ENCODE assay signal across 37 cellular contexts in the genomic region with DNA sequence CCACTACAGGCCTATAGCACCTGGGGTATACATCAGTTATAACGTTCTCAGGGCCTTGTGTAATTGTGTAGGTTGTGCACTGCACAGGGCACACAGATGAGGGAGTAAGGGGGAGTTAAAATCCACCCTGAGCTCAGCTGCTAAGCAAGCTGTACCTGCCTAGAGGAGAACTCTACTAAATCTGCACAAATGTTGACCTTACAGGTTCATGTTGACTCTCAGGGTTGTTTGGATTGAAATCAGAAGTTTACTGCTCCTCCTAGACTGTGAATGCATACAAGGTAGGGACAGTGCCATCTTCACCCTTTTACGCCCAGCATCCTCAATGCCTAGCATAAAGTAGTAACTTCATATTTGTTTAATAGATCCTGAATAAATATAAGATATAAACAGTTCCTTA.
"Had no signal": no experiment of that assay in that cellular context is flagged by ENCODE, and none has a peak within 500 bp of the region (broad histone marks: within the 10 kb centered on the region; RNA-seq: fewer than 3 reads in every experiment).

No MANE protein-coding gene starts in this region.

- H3K36me3 ChIP-seq: cardiac muscle cell, Peyer's patch, SJSA1 had no signal

- H3K27me3 Mint-ChIP-seq: activated CD4-positive, alpha-beta T cell treated with anti-CD3 and anti-CD28 coated beads for 36 hours; activated CD4-positive, alpha-beta T cell treated with anti-CD3 and anti-CD28 coated beads, Interleukin-2, amount 10 ng/mL, durations not matched to agents 7 days and 5 days; activated naive CD4-positive, alpha-beta T cell treated with anti-CD3 and anti-CD28 coated beads, Interleukin-2, amount 50 U/mL, for 24 hours; activated naive CD8-positive, alpha-beta T cell treated with anti-CD3 and anti-CD28 coated beads, Interleukin-2, amount 10 ng/mL, durations not matched to agents 7 days and 5 days had no signal

- H3K4me3 ChIP-seq: ascending aorta, cardiac muscle cell, Peyer's patch, SJSA1 had no signal

- H3K4me1 ChIP-seq: ascending aorta, Peyer's patch, SJSA1 had no signal

- DNase-seq: activated CD4-positive, alpha-beta T cell treated with anti-CD3 and anti-CD28 coated beads for 36 hours; activated CD4-positive, alpha-beta T cell treated with anti-CD3 and anti-CD28 coated beads, Interleukin-2, amount 10 ng/mL, durations not matched to agents 7 days and 5 days; activated CD4-positive, alpha-beta T cell treated with anti-CD3 and anti-CD28 coated beads, Interleukin-2, amount 50 U/mL, for 48 hours; activated CD8-positive, alpha-beta T cell treated with anti-CD3 and anti-CD28 coated beads, Interleukin-2, amount 10 ng/mL, durations not matched to agents 7 days and 5 days; activated gamma-delta T cell; activated naive CD4-positive, alpha-beta T cell treated with Interleukin-2 at 50 U/mL for 16 hours; activated naive CD8-positive, alpha-beta T cell treated with anti-CD3 and anti-CD28 coated beads, Interleukin-2, amount 10 ng/mL, durations not matched to agents 7 days and 5 days; activated T-cell treated with anti-CD3 and anti-CD28 coated beads, Interleukin-2, amount 50 U/mL, for 24 hours; amygdala; Kasumi-1; KG1; MM.1S; MV-4-11; NCI-H1092; NCI-H1436 treated with DMSO at 0.1 percent for 48 hours; NCI-H187; NCI-H2029 treated with DMSO at 0.1 percent for 48 hours; NCI-H2107; NCI-H2171; NCI-H510A; NCI-H526; NCI-H774; PC-3; Peyer's patch; RPMI8226; SHP77 treated with DMSO at 0.1 percent for 48 hours; SK-N-SH had no signal

- H3K4me1 Mint-ChIP-seq: activated CD4-positive, alpha-beta T cell treated with anti-CD3 and anti-CD28 coated beads for 36 hours; activated CD4-positive, alpha-beta T cell treated with anti-CD3 and anti-CD28 coated beads, Interleukin-2, amount 10 ng/mL, durations not matched to agents 7 days and 5 days; activated naive CD4-positive, alpha-beta T cell treated with anti-CD3 and anti-CD28 coated beads, Interleukin-2, amount 50 U/mL, for 24 hours; activated naive CD8-positive, alpha-beta T cell treated with anti-CD3 and anti-CD28 coated beads, Interleukin-2, amount 10 ng/mL, durations not matched to agents 7 days and 5 days; central memory CD8-positive, alpha-beta T cell; WTC11 had no signal

- H3K27ac ChIP-seq: ascending aorta, Peyer's patch, SJSA1 had no signal

- H3K9me3 Mint-ChIP-seq: activated CD4-positive, alpha-beta T cell treated with anti-CD3 and anti-CD28 coated beads, Interleukin-2, amount 10 ng/mL, durations not matched to agents 7 days and 5 days; activated naive CD4-positive, alpha-beta T cell treated with anti-CD3 and anti-CD28 coated beads, Interleukin-2, amount 50 U/mL, for 24 hours; activated naive CD8-positive, alpha-beta T cell treated with anti-CD3 and anti-CD28 coated beads, Interleukin-2, amount 10 ng/mL, durations not matched to agents 7 days and 5 days; activated T-cell treated with anti-CD3 and anti-CD28 coated beads, Interleukin-2, amount 50 U/mL, for 24 hours; activated T-helper 2 cell treated with anti-CD3 and anti-CD28 coated beads, Interferon-gamma antibody, Interleukin-2, Interleukin-4, amounts not matched to agents 10 μg/mL and 5 μg/mL and 100 μg/mL, durations not matched to agents 14 hours and 24 hours and 36 hours; central memory CD8-positive, alpha-beta T cell; T-helper 1 cell treated with Interleukin-12 subunit alpha and Interleukin-12 subunit beta and Interleukin-4 antibody, amounts not matched to agents 30 μg/mL and 1 μg/mL, for 36 hours; T-helper 2 cell treated with Interferon-gamma antibody and Interleukin-4, amounts not matched to agents 5 μg/mL and 100 μg/mL, for 36 hours had no signal

- H3K4me3 Mint-ChIP-seq: activated CD4-positive, alpha-beta T cell treated with anti-CD3 and anti-CD28 coated beads for 36 hours; activated CD4-positive, alpha-beta T cell treated with anti-CD3 and anti-CD28 coated beads, Interleukin-2, amount 10 ng/mL, durations not matched to agents 7 days and 5 days; activated CD8-positive, alpha-beta T cell treated with anti-CD3 and anti-CD28 coated beads, Interleukin-2, amount 10 ng/mL, durations not matched to agents 7 days and 5 days; activated naive CD4-positive, alpha-beta T cell treated with anti-CD3 and anti-CD28 coated beads, Interleukin-2, amount 50 U/mL, for 24 hours; activated naive CD8-positive, alpha-beta T cell treated with anti-CD3 and anti-CD28 coated beads, Interleukin-2, amount 10 ng/mL, durations not matched to agents 7 days and 5 days; activated T-cell treated with anti-CD3 and anti-CD28 coated beads, Interleukin-2, amount 50 U/mL, for 24 hours; central memory CD8-positive, alpha-beta T cell; T-helper 1 cell treated with Interleukin-12 subunit alpha and Interleukin-12 subunit beta and Interleukin-4 antibody, amounts not matched to agents 30 μg/mL and 1 μg/mL, for 36 hours; T-helper 2 cell treated with Interferon-gamma antibody and Interleukin-4, amounts not matched to agents 5 μg/mL and 100 μg/mL, for 36 hours; WTC11 had no signal

- H3K27me3 ChIP-seq: ascending aorta, cardiac muscle cell, Peyer's patch, SJSA1 had no signal

- ATAC-seq: activated CD4-positive, alpha-beta T cell treated with anti-CD3 and anti-CD28 coated beads for 36 hours; activated CD4-positive, CD25-positive, alpha-beta regulatory T cell treated with anti-CD3 and anti-CD28 coated beads, Interleukin-2, amount 50 U/mL, for 24 hours; activated CD8-positive, alpha-beta T cell treated with anti-CD3 and anti-CD28 coated beads, Interleukin-2, amount 10 ng/mL, durations not matched to agents 7 days and 5 days; PC-3; WTC11 had no signal

- H3K9me3 ChIP-seq: Peyer's patch, SJSA1, SK-N-SH had no signal

- H3K27ac Mint-ChIP-seq: activated CD4-positive, alpha-beta T cell treated with anti-CD3 and anti-CD28 coated beads for 36 hours; activated CD4-positive, alpha-beta T cell treated with anti-CD3 and anti-CD28 coated beads, Interleukin-2, amount 10 ng/mL, durations not matched to agents 7 days and 5 days; activated CD8-positive, alpha-beta T cell treated with anti-CD3 and anti-CD28 coated beads, Interleukin-2, amount 10 ng/mL, durations not matched to agents 7 days and 5 days; activated naive CD4-positive, alpha-beta T cell treated with anti-CD3 and anti-CD28 coated beads, Interleukin-2, amount 50 U/mL, for 24 hours; activated naive CD8-positive, alpha-beta T cell treated with anti-CD3 and anti-CD28 coated beads, Interleukin-2, amount 10 ng/mL, durations not matched to agents 7 days and 5 days; activated T-cell treated with anti-CD3 and anti-CD28 coated beads, Interleukin-2, amount 50 U/mL, for 24 hours; activated T-helper 2 cell treated with anti-CD3 and anti-CD28 coated beads, Interferon-gamma antibody, Interleukin-2, Interleukin-4, amounts not matched to agents 10 μg/mL and 5 μg/mL and 100 μg/mL, durations not matched to agents 14 hours and 24 hours and 36 hours; T-helper 1 cell treated with Interleukin-12 subunit alpha and Interleukin-12 subunit beta and Interleukin-4 antibody, amounts not matched to agents 30 μg/mL and 1 μg/mL, for 36 hours; T-helper 2 cell treated with Interferon-gamma antibody and Interleukin-4, amounts not matched to agents 5 μg/mL and 100 μg/mL, for 36 hours; WTC11 had no signal

- H3K36me3 Mint-ChIP-seq: activated naive CD8-positive, alpha-beta T cell treated with anti-CD3 and anti-CD28 coated beads, Interleukin-2, amount 10 ng/mL, durations not matched to agents 7 days and 5 days had no signal
